ENCODE assay signal across 8 cellular contexts in the genomic region with DNA sequence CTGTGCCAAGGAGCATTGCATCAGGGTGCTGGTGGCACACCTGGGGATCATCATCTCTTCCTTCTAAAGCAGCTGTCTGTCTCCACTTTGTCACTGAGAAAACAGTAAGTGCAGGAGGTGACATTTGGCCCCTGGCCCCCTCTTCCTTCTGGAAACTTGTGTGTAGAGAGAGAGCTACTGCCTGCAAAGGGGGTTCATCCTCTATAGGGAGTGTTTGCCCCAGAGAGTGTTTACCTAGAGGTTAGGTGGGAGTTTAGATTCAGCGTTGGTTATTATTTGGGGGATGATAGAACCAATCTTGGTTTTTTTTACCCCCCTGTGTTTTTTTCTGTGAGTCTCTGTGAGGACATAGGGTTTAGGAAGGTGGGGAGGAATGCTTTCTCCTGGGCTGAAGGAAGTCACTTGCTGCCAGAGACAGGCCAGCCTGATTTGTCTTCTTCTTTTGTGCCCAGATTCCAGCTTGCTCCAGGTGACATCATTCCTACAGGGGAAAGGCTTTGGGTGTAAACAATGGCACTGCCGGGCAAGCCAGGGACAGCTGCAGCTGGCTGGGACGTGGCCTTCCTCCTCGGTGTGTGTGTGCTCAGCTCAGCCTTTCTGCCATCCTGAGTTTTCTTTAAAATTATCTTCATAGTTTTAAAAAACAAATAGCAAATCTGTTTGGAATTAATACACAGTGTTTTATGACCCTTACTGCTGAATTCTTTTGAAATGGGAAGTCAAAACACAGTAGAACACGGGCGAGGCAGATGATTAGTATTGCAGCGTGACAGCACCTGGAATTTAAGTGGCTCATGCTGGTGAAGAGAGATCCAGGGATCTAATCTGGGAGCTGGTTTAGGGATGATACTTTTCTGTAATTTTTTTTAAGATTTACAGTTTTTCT. TPM values are rescaled to one million over a fixed set of nuclear protein-coding genes. Genes with fewer than 3 reads are reported as not detected.
DNase-seq lines count a peak whose midpoint lies in the region; ATAC-seq and TF ChIP-seq lines count a peak whose summit lies in the region.

No MANE protein-coding gene starts in this region.

- TF ChIP-seq CTCF in natural killer cell (IDR thresholded peaks at IDR 0.05), result no peak

- peak overlapping the region; percentile 79 to 88 for H3K27ac Mint-ChIP-seq in natural killer cell

- DNase-seq in ELF-1 (ENCODE audit: low read depth, low spot score), result peak; percentile 81
- peak; percentile 65 for DNase-seq in NCI-H510A (lab: John Stamatoyannopoulos, UW)
- DNase-seq in natural killer cell, result no peak
- DNase-seq in NOMO-1 treated with dmso at 0.1 percent for 144 hours (lab: John Stamatoyannopoulos, UW; ENCODE audit: unreplicated experiment), result no peak
- DNase-seq in NCI-H1436 treated with DMSO at 0.1 percent for 48 hours (lab: John Stamatoyannopoulos, UW), result no peak
- no peak for DNase-seq in NCI-H526 (lab: John Stamatoyannopoulos, UW)

- H3K9me3 ChIP-seq in ectodermal cell (ENCODE audit: control insufficient read depth, low read length), result no peaks in the 10 kb centered on the region

- H3K36me3 Mint-ChIP-seq in natural killer cell, result no peaks in the 10 kb centered on the region

- H3K36me3 ChIP-seq in ectodermal cell (ENCODE audit: control insufficient read depth, insufficient read depth, low read length), result peaks cover 11% of the 10 kb centered on the region

- WGBS in ectodermal cell, 2 experiments, result 61 to 71% methylated on average over 7 of the region's 7 CpGs

- intact Hi-C loops in natural killer cell (cut with micrococcal nuclease), result no loop called here

- H3K9me3 Mint-ChIP-seq in natural killer cell, result no peaks in the 10 kb centered on the region

- no peak for ATAC-seq in natural killer cell
- ATAC-seq in HG03571 (IDR thresholded peaks at IDR 0.05; ENCODE audit: unreplicated experiment), result no peak

- no peaks in the 10 kb centered on the region for H3K27me3 Mint-ChIP-seq in natural killer cell (ENCODE audit: low read depth in 2 of 2)

- peaks cover 66% of the 10 kb centered on the region for H3K4me1 ChIP-seq in ectodermal cell (ENCODE audit: control insufficient read depth, insufficient read depth, low read length)

- H3K27me3 ChIP-seq in ectodermal cell (ENCODE audit: control insufficient read depth, insufficient read depth, low read length, poor library complexity, severe bottlenecking), result no peaks in the 10 kb centered on the region

- peak overlapping the region; percentile 4 for H3K4me3 Mint-ChIP-seq in natural killer cell

- no peak overlapping the region for H3K4me3 ChIP-seq in ectodermal cell (ENCODE audit: insufficient read depth, low read depth, low read length)

- H3K27ac ChIP-seq in ectodermal cell (ENCODE audit: insufficient read depth, low read depth, low read length, poor library complexity, severe bottlenecking), result peak overlapping the region; percentile 48

- peaks cover 78 to 82% of the 10 kb centered on the region in 2 donors for H3K4me1 Mint-ChIP-seq in natural killer cell

RNA-seq across cellular contexts. Expression of a gene that starts 24.5 kb away (rescaled TPM):
- polyA plus RNA-seq in ectodermal cell (2013, experiment 1 of 4), result 244 TPM
- polyA plus RNA-seq in ectodermal cell (2013, experiment 2 of 4), result 300 TPM
- polyA plus RNA-seq in ectodermal cell (2013, experiment 3 of 4), result 170 TPM
- 212 TPM for polyA plus RNA-seq in ectodermal cell (2013, experiment 4 of 4)
- total RNA-seq in natural killer cell, result 100 to 1,000 TPM; 249 to 275 (median 274) TPM

Comparison
In these comparisons a context has a peak if more than half of its experiments do, and no peak if none do; other contexts are left out.
1. DNase-seq: peak in ELF-1 (single experiment) and NCI-H510A (single experiment); none in natural killer cell (single experiment), NOMO-1 treated with dmso at 0.1 percent for 144 hours (single experiment), NCI-H1436 treated with DMSO at 0.1 percent for 48 hours (single experiment) and NCI-H526 (0 of 2).